ENCODE assay signal across 8 cellular contexts in genomic region chr22:38733329-38734202, GRCh38. TPM values are rescaled to one million over a fixed set of nuclear protein-coding genes. Genes with fewer than 3 reads are reported as not detected.
DNase-seq lines count a peak whose midpoint lies in the region; ATAC-seq, FAIRE-seq and TF ChIP-seq lines count a peak whose summit lies in the region.

No MANE protein-coding gene starts in this region.

- no peaks in the 10 kb centered on the region for H4K20me1 ChIP-seq in OCI-LY7 (ENCODE audit: insufficient read depth, low read length)

- no peak overlapping the region for H3K4me3 ChIP-seq in A673 (ENCODE audit: low read depth, low read length, poor library complexity, severe bottlenecking)
- H3K4me3 ChIP-seq in OCI-LY7 (ENCODE audit: low read depth, low read length, poor library complexity, severe bottlenecking) = no peak overlapping the region
- H3K4me3 ChIP-seq in heart right ventricle = no peak overlapping the region
- no peak overlapping the region for H3K4me3 ChIP-seq in prostate gland

- CTCF ChIA-PET in A673 (lab: Charles Lee) (interaction anchor here (0.6 to 1.6 kb wide), 4 partner anchors 9 to 796 kb away, joined by 3 to 8 read pairs (median 6); no protein-coding TSS in a partner anchor), OCI-LY7 (lab: Charles Lee; ENCODE audit: unreplicated experiment) (no interaction called here)

- H3K9me3 ChIP-seq in A673 (ENCODE audit: low read depth, low read length, poor library complexity, severe bottlenecking) = no peaks in the 10 kb centered on the region
- H3K9me3 ChIP-seq in OCI-LY7 (ENCODE audit: low read length) = no peaks in the 10 kb centered on the region
- H3K9me3 ChIP-seq in heart right ventricle = no peaks in the 10 kb centered on the region
- H3K9me3 ChIP-seq in prostate gland = no peaks in the 10 kb centered on the region

- H3K27me3 ChIP-seq in A673 (replicated peaks; ENCODE audit: insufficient read depth, low read depth, low read length, poor library complexity) (no peaks in the 10 kb centered on the region), heart right ventricle (no peaks in the 10 kb centered on the region), prostate gland (replicated peaks; ENCODE audit: insufficient read depth) (no peaks in the 10 kb centered on the region)

- FAIRE-seq in GM12892 (lab: Jason Lieb, UNC) = no peak

- 49 to 50% methylated on average over 9 of the region's 9 CpGs for WGBS in heart right ventricle, 2 donors
- WGBS in prostate gland = 28% methylated on average over 9 of the region's 9 CpGs

- H3K36me3 ChIP-seq in A673 (ENCODE audit: insufficient read depth, low read length, poor library complexity, severe bottlenecking) (peaks cover 90% of the 10 kb centered on the region), OCI-LY7 (ENCODE audit: insufficient read depth, low read length) (peaks cover 83% of the 10 kb centered on the region), heart right ventricle (peaks cover 3 to 100% (median 48%) of the 10 kb centered on the region in 9 donors), prostate gland (peaks cover 32 to 47% of the 10 kb centered on the region in 2 donors)

- H3K9me2 ChIP-seq in OCI-LY7 (ENCODE audit: insufficient read depth, low read length) = no peaks in the 10 kb centered on the region

- H2AFZ ChIP-seq in OCI-LY7 (ENCODE audit: low read length) = no peak overlapping the region

- intact Hi-C loops in A673 (cut with micrococcal nuclease; ENCODE audit: unreplicated experiment) (no loop called here), OCI-LY7 (cut with micrococcal nuclease; ENCODE audit: unreplicated experiment) (no loop called here), heart right ventricle (cut with DNase I) (no loop called here), prostate gland (cut with DNase I) (loop anchor here (5.0 kb wide), 1 partner anchor 51 kb away; the partner anchor contains the start of gene TOMM22)

- BruUV-seq in A673 (replicated peaks; lab: Mats Ljungman, UMichigan) (no TSS peak), OCI-LY7 (replicated peaks; lab: Mats Ljungman, UMichigan) (no TSS peak)

- H3K79me2 ChIP-seq in OCI-LY7 (ENCODE audit: insufficient read depth, low read depth, low read length) = no peaks in the 10 kb centered on the region

- H3K4me1 ChIP-seq in A673 (ENCODE audit: insufficient read depth, low read length, poor library complexity, severe bottlenecking) = no peaks in the 10 kb centered on the region
- no peaks in the 10 kb centered on the region for H3K4me1 ChIP-seq in OCI-LY7 (ENCODE audit: insufficient read depth, low read length, poor library complexity, severe bottlenecking)
- peaks cover 9 to 45% (median 28%) of the 10 kb centered on the region in 9 donors for H3K4me1 ChIP-seq in heart right ventricle
- H3K4me1 ChIP-seq in prostate gland (replicated peaks) = peaks cover 8% of the 10 kb centered on the region

- POLR2A ChIA-PET in A673 (lab: Charles Lee; ENCODE audit: low non-redundant PET) = no interaction called here
- POLR2A ChIA-PET in OCI-LY7 (lab: Charles Lee) = interaction anchor here (0.6 kb wide), 1 partner anchor 1431 kb away, joined by 3 read pairs; no protein-coding TSS in a partner anchor

- H3K27ac Mint-ChIP-seq in activated naive CD8-positive, alpha-beta T cell treated with anti-CD3 and anti-CD28 coated beads, Interleukin-2, amount 50 U/mL, for 24 hours = peak overlapping the region; percentile 71

- no peaks in the 10 kb centered on the region for H3K27me3 Mint-ChIP-seq in activated naive CD8-positive, alpha-beta T cell treated with anti-CD3 and anti-CD28 coated beads, Interleukin-2, amount 50 U/mL, for 24 hours

- H3K4me1 Mint-ChIP-seq in activated naive CD8-positive, alpha-beta T cell treated with anti-CD3 and anti-CD28 coated beads, Interleukin-2, amount 50 U/mL, for 24 hours = peaks cover 21% of the 10 kb centered on the region

- H3K4me2 ChIP-seq in OCI-LY7 (ENCODE audit: low read length) = no peak overlapping the region

- TF ChIP-seq POLR2A in GM12892 (IDR thresholded peaks at IDR 0.05; ENCODE audit: low read depth, low read length) = peak; percentile 66
- TF ChIP-seq POLR2A in prostate gland (IDR thresholded peaks at IDR 0.05) = no peak

- peaks cover 27% of the 10 kb centered on the region for H3K36me3 Mint-ChIP-seq in activated naive CD8-positive, alpha-beta T cell treated with anti-CD3 and anti-CD28 coated beads, Interleukin-2, amount 50 U/mL, for 24 hours (ENCODE audit: low read depth)

- peak overlapping the region; percentile 47 for H3K27ac ChIP-seq in A673 (ENCODE audit: low read depth, low read length, poor library complexity, severe bottlenecking)
- no peak overlapping the region for H3K27ac ChIP-seq in OCI-LY7 (ENCODE audit: low read depth, low read length, poor library complexity, severe bottlenecking)
- peak overlapping the region; percentile 35 to 76 (median 68) for H3K27ac ChIP-seq in heart right ventricle
- H3K27ac ChIP-seq in prostate gland = peak overlapping the region; percentile 66 to 82

- ATAC-seq in activated naive CD8-positive, alpha-beta T cell treated with anti-CD3 and anti-CD28 coated beads, Interleukin-2, amount 50 U/mL, for 24 hours = peak; percentile 42
- ATAC-seq in heart right ventricle (peak; percentile 26 to 68 (median 57)), HG02885 (IDR thresholded peaks at IDR 0.05; ENCODE audit: poor library complexity, unreplicated experiment) (no peak)

- no peak overlapping the region for H3K4me3 Mint-ChIP-seq in activated naive CD8-positive, alpha-beta T cell treated with anti-CD3 and anti-CD28 coated beads, Interleukin-2, amount 50 U/mL, for 24 hours

- TF ChIP-seq CTCF in A673 (conservative IDR thresholded peaks at IDR 0.05; ENCODE audit: low read depth, low read length) (peak; percentile 80), OCI-LY7 (conservative IDR thresholded peaks at IDR 0.05; ENCODE audit: low read length) (peak; percentile 90), heart right ventricle (IDR thresholded peaks at IDR 0.05) (peak; percentile 41 to 76 (median 69)), prostate gland (IDR thresholded peaks at IDR 0.05) (peak; percentile 51 to 78 (median 65))

- no peaks in the 10 kb centered on the region for H3K9me3 Mint-ChIP-seq in activated naive CD8-positive, alpha-beta T cell treated with anti-CD3 and anti-CD28 coated beads, Interleukin-2, amount 50 U/mL, for 24 hours

- DNase-seq in A673 (ENCODE audit: low spot score) = peak; percentile 63
- DNase-seq in GM12892 (ENCODE audit: insufficient read length) = peak; percentile 64
- DNase-seq in OCI-LY7 (ENCODE audit: low spot score) = peak; percentile 56
- DNase-seq in activated naive CD8-positive, alpha-beta T cell treated with anti-CD3 and anti-CD28 coated beads, Interleukin-2, amount 50 U/mL, for 24 hours = peak; percentile 65
- peak; percentile 47 to 64 for DNase-seq in heart right ventricle
- peak; percentile 67 for DNase-seq in prostate gland (ENCODE audit: low spot score)
- DNase-seq in DMS79 treated with DMSO at 0.1 percent for 48 hours (lab: John Stamatoyannopoulos, UW) = no peak

RNA-seq across cellular contexts. Expression of gene SUN2, which starts 22.2 kb away (rescaled TPM):
- 104 and 110 TPM in 2 replicates for total RNA-seq in A673 (2021)
- polyA plus RNA-seq in GM12892 (2012; ENCODE audit: missing spikeins) = 36.8 TPM
- total RNA-seq in OCI-LY7 (2014; rRNA removed; shearing (Covaris generic)) = 59.1 and 67.6 TPM in 2 replicates
- 80.2 and 95.7 TPM in 2 replicates for total RNA-seq in OCI-LY7 (2022)
- 100 to 1,000 TPM in 5 of 10 donors, 10 to 100 TPM in 5; 70.2 to 178 (median 97.2) TPM for total RNA-seq in heart right ventricle
- polyA plus RNA-seq in heart right ventricle = 100 to 1,000 TPM in 1 of 2 donors, 10 to 100 TPM in 1; 38.6 to 112 TPM
- 100 to 1,000 TPM; 401 to 445 TPM for total RNA-seq in prostate gland

RNA-seq across cellular contexts. Expression of gene GTPBP1, which starts 27.8 kb away (rescaled TPM):
- 88.2 and 96.2 TPM in 2 replicates for total RNA-seq in A673 (2021)
- 34.4 TPM for polyA plus RNA-seq in GM12892 (2012; ENCODE audit: missing spikeins)
- 46.1 and 51.1 TPM in 2 replicates for total RNA-seq in OCI-LY7 (2014; rRNA removed; shearing (Covaris generic))
- 95.0 and 97.5 TPM in 2 replicates for total RNA-seq in OCI-LY7 (2022)
- total RNA-seq in heart right ventricle = 10 to 100 TPM; 23.0 to 53.2 (median 34.2) TPM
- polyA plus RNA-seq in heart right ventricle = 10 to 100 TPM; 13.5 to 18.4 TPM
- total RNA-seq in prostate gland = 10 to 100 TPM; 61.9 to 74.5 TPM

RNA-seq across cellular contexts. Expression of gene JOSD1, which starts 32.8 kb away (rescaled TPM):
- total RNA-seq in A673 (2021) (53.1 and 54.2 TPM in 2 replicates), OCI-LY7 (2022) (54.7 and 56.3 TPM in 2 replicates), heart right ventricle (10 to 100 TPM; 13.7 to 37.3 (median 21.8) TPM), prostate gland (10 to 100 TPM; 56.7 to 69.2 TPM)
- 39.6 TPM for polyA plus RNA-seq in GM12892 (2012; ENCODE audit: missing spikeins)
- 46.6 and 50.4 TPM in 2 replicates for total RNA-seq in OCI-LY7 (2014; rRNA removed; shearing (Covaris generic))
- 10 to 100 TPM in 1 of 2 donors, 1 to 10 TPM in 1; 9.6 to 24.2 TPM for polyA plus RNA-seq in heart right ventricle

RNA-seq across cellular contexts. Expression of gene TOMM22, which starts 51.8 kb away (rescaled TPM):
- total RNA-seq in A673 (2021) (143 and 152 TPM in 2 replicates), OCI-LY7 (2022) (99.6 and 114 TPM in 2 replicates), heart right ventricle (10 to 100 TPM; 55.7 to 86.2 (median 72.2) TPM), prostate gland (10 to 100 TPM; 44.5 to 50.8 TPM)
- 98.6 TPM for polyA plus RNA-seq in GM12892 (2012; ENCODE audit: missing spikeins)
- total RNA-seq in OCI-LY7 (2014; rRNA removed; shearing (Covaris generic)) = 51.8 and 61.7 TPM in 2 replicates
- polyA plus RNA-seq in heart right ventricle = 10 to 100 TPM; 23.0 to 40.7 TPM
